11 cellular contexts compared by ENCODE assay signal in genomic region chr10:21406595-21407218, GRCh38.
A peak's percentile ranks its signal among the peaks of the same experiment; 100 is the strongest.
DNase-seq lines count a peak whose midpoint lies in the region; ATAC-seq, FAIRE-seq and TF ChIP-seq lines count a peak whose summit lies in the region.
"Had no signal": no experiment of that assay in that cellular context is flagged by ENCODE, and none has a peak within 500 bp of the region (broad histone marks: within the 10 kb centered on the region; RNA-seq: fewer than 3 reads in every experiment).

No MANE protein-coding gene starts in this region.

- H3K27ac ChIP-seq in A673 (ENCODE audit: low read depth, low read length, poor library complexity, severe bottlenecking) (peak overlapping the region; percentile 70), SK-N-MC (peak overlapping the region; percentile 76), H1 (ENCODE audit: low read depth, low read length) (no peak overlapping the region), right lobe of liver (no peak overlapping the region)
- H3K27ac ChIP-seq: lower lobe of right lung, skin epidermis, suprapubic skin had no signal

- peak overlapping the region; percentile 8 for H3K4ac ChIP-seq in H1 (replicated peaks; ENCODE audit: insufficient read length, low read depth, low read length)

- no peak overlapping the region for H3K23ac ChIP-seq in H1 (ENCODE audit: insufficient read length)

- H3K4me3 ChIP-seq in A673 (ENCODE audit: low read depth, low read length, poor library complexity, severe bottlenecking) (no peak overlapping the region), SK-N-MC (no peak overlapping the region), H1 (ENCODE audit: extremely low read depth in 1 of 4, insufficient read depth in 2 of 4, low read depth in 3 of 4, low read length in 4 of 4) (no peak overlapping the region), right lobe of liver (no peak overlapping the region)
- H3K4me3 ChIP-seq: lower lobe of right lung, skin epidermis, suprapubic skin had no signal

- peaks cover 50% of the 10 kb centered on the region for H3K4me1 ChIP-seq in A673 (ENCODE audit: insufficient read depth, low read length, poor library complexity, severe bottlenecking)
- H3K4me1 ChIP-seq in H1 (replicated peaks in 1 of 4; ENCODE audit: control insufficient read depth in 3 of 4, insufficient read depth in 4 of 4, low read length in 3 of 4), result peaks cover 0 to 16% (median 8%) of the 10 kb centered on the region in 4 experiments; a peak in 5 of 7 replicates
- H3K4me1 ChIP-seq in right lobe of liver, result no peaks in the 10 kb centered on the region
- H3K4me1 ChIP-seq: lower lobe of right lung had no signal

- no peak for TF ChIP-seq EP300 in H1 (IDR thresholded peaks at IDR 0.05; ENCODE audit: borderline replicate concordance in 1 of 2, low read depth in 2 of 2, low read length in 2 of 2)

- no peak overlapping the region for H3K4me2 ChIP-seq in H1 (ENCODE audit: insufficient read depth in 1 of 2, low read depth in 2 of 2, low read length in 2 of 2)

- H2BK5ac ChIP-seq in H1 (ENCODE audit: low read depth, low read length), result peak overlapping the region; percentile 48; the same call in 1 of the 2 replicates

- H3K27me3 ChIP-seq in A673 (replicated peaks; ENCODE audit: insufficient read depth, low read depth, low read length, poor library complexity), result no peaks in the 10 kb centered on the region
- no peaks in the 10 kb centered on the region for H3K27me3 ChIP-seq in H1 (replicated peaks in 1 of 4; ENCODE audit: control insufficient read depth in 3 of 4, extremely low read depth in 1 of 4, insufficient read depth in 3 of 4, low read length in 3 of 4)
- no peaks in the 10 kb centered on the region for H3K27me3 ChIP-seq in right lobe of liver
- H3K27me3 ChIP-seq: suprapubic skin had no signal

- H3K18ac ChIP-seq in H1 (ENCODE audit: extremely low read depth, low read length), result peak overlapping the region; percentile 56; the same call in 1 of the 2 replicates

- POLR2A ChIA-PET in A673 (lab: Charles Lee; ENCODE audit: low non-redundant PET) (no interaction called here), H1 (lab: Charles Lee; ENCODE audit: partially characterized antibody) (interaction anchor here (1.3 kb wide), 1 partner anchor 12 kb away, joined by 5 read pairs; no protein-coding TSS in a partner anchor)

- TF ChIP-seq CTCF in A673 (conservative IDR thresholded peaks at IDR 0.05; ENCODE audit: low read depth, low read length) (no peak), H1 (IDR thresholded peaks at IDR 0.05; ENCODE audit: control extremely low read depth in 1 of 3, insufficient read depth in 1 of 3, low read depth in 1 of 3, low read length in 3 of 3) (no peak), right lobe of liver (IDR thresholded peaks at IDR 0.05) (no peak)

- no peak overlapping the region for H4K91ac ChIP-seq in H1 (replicated peaks; ENCODE audit: insufficient read length, low read length)

- 83% methylated on average over 7 of the region's 7 CpGs; no CpG with 5 or more reads in 1 of the 2 experiments for WGBS in H1 (ENCODE audit: extremely low coverage in 1 of 2, insufficient coverage in 1 of 2, insufficient read length in 1 of 2, insufficient replicate concordance in 2 of 2, low coverage in 1 of 2, low lambda C conversion rate in 2 of 2, missing lambda C conversion rate in 1 of 2), 2 experiments
- WGBS in right lobe of liver (ENCODE audit: insufficient coverage, low coverage, low lambda C conversion rate, missing lambda C conversion rate), result 34% methylated on average over 7 of the region's 7 CpGs

- no peak overlapping the region for H2AK5ac ChIP-seq in H1 (ENCODE audit: low read depth, low read length)

- no peak overlapping the region for H2BK15ac ChIP-seq in H1 (ENCODE audit: low read length)

- no peak overlapping the region for H4K5ac ChIP-seq in H1 (ENCODE audit: insufficient read length, low read depth, low read length)

- no peak overlapping the region for H2AFZ ChIP-seq in H1 (ENCODE audit: low read length)

- peak; percentile 82 for DNase-seq in A673 (ENCODE audit: low spot score)
- no peak for DNase-seq in GM18507 (ENCODE audit: extremely low spot score, insufficient read length, low read depth)
- DNase-seq in SK-N-MC (ENCODE audit: low read depth, low spot score), result no peak
- no peak for DNase-seq in H1 (ENCODE audit: low read depth in 1 of 2, low spot score in 2 of 2)
- no peak for DNase-seq in right lobe of liver
- no peak for DNase-seq in middle frontal gyrus (ENCODE audit: extremely low spot score, low spot score)
- DNase-seq: lower lobe of right lung had no signal

- CTCF ChIA-PET in A673 (lab: Charles Lee), result no interaction called here
- CTCF ChIA-PET in H1 (lab: Charles Lee; ENCODE audit: partially characterized antibody), result interaction anchor here (0.6 to 0.8 kb wide), 2 partner anchors 127 to 128 kb away, joined by 4 read pairs; no protein-coding TSS in a partner anchor

- ATAC-seq in GM18909 (IDR thresholded peaks at IDR 0.05; ENCODE audit: poor library complexity, unreplicated experiment) (no peak), right lobe of liver (no peak), HG03025 (IDR thresholded peaks at IDR 0.05; ENCODE audit: low FRiP score, unreplicated experiment) (no peak)
- ATAC-seq: lower lobe of right lung had no signal

- peak overlapping the region; percentile 29 for H2BK120ac ChIP-seq in H1 (replicated peaks; ENCODE audit: low read depth, low read length)

- no peak overlapping the region for H4K8ac ChIP-seq in H1 (ENCODE audit: extremely low read depth, insufficient read depth, low read length)

- no peak overlapping the region for H3K56ac ChIP-seq in H1 (replicated peaks; ENCODE audit: insufficient read length, low read depth, low read length)

- H2BK20ac ChIP-seq in H1 (ENCODE audit: low read length), result peak overlapping the region; percentile 77; the same call in 1 of the 2 replicates

- FAIRE-seq in GM18507 (lab: Jason Lieb, UNC) (peak; percentile 35), H1 (lab: Jason Lieb, UNC) (no peak)

- 0 out of 2 replicates have a peak, but pooled peaks cover 1% of the 10 kb centered on the region for H3K23me2 ChIP-seq in H1 (ENCODE audit: low read depth, low read length)

- H4K20me1 ChIP-seq in H1 (replicated peaks in 1 of 2; ENCODE audit: control insufficient read depth in 1 of 2, insufficient read depth in 2 of 2, low read length in 2 of 2), result no peaks in the 10 kb centered on the region

- no peak for TF ChIP-seq POLR2A in H1 (IDR thresholded peaks at IDR 0.05; ENCODE audit: control extremely low read depth in 1 of 2, low read depth in 2 of 2, low read length in 2 of 2)
- TF ChIP-seq POLR2A in right lobe of liver (IDR thresholded peaks at IDR 0.05), result no peak

- BruUV-seq in A673 (replicated peaks; lab: Mats Ljungman, UMichigan), result TSS peak; percentile 92

- no peak for TF ChIP-seq RAD21 in H1 (IDR thresholded peaks at IDR 0.05 in 1 of 2, conservative IDR thresholded peaks at IDR 0.05 in 1 of 2; ENCODE audit: low read depth in 2 of 2, low read length in 2 of 2)

- peak overlapping the region; percentile 60; the same call in 1 of the 2 replicates for H2BK12ac ChIP-seq in H1 (ENCODE audit: low read depth, low read length)

- H3K9ac ChIP-seq in SK-N-MC (ENCODE audit: insufficient read length), result no peak overlapping the region
- no peak overlapping the region for H3K9ac ChIP-seq in H1 (replicated peaks in 1 of 4; ENCODE audit: extremely low read depth in 1 of 4, low read depth in 3 of 4, low read length in 3 of 4)

- H3K79me1 ChIP-seq in H1 (ENCODE audit: low read depth, low read length), result no peaks in the 10 kb centered on the region

- H3K9me3 ChIP-seq in A673 (ENCODE audit: low read depth, low read length, poor library complexity, severe bottlenecking) (no peaks in the 10 kb centered on the region), SK-N-MC (ENCODE audit: low read depth, low read length) (no peaks in the 10 kb centered on the region), H1 (ENCODE audit: insufficient read depth in 2 of 2, low read depth in 1 of 2, low read length in 1 of 2) (peaks cover 3 to 5% of the 10 kb centered on the region in 2 experiments; a peak in 1 of 4 replicates), right lobe of liver (no peaks in the 10 kb centered on the region)
- H3K9me3 ChIP-seq: lower lobe of right lung, suprapubic skin had no signal

- no peaks in the 10 kb centered on the region for H3K79me2 ChIP-seq in H1 (ENCODE audit: control insufficient read depth in 1 of 2, insufficient read depth in 2 of 2, low read length in 2 of 2)

- H3K14ac ChIP-seq in H1 (ENCODE audit: insufficient read length), result no peak overlapping the region

- H3K36me3 ChIP-seq in A673 (ENCODE audit: insufficient read depth, low read length, poor library complexity, severe bottlenecking), result no peaks in the 10 kb centered on the region
- no peaks in the 10 kb centered on the region for H3K36me3 ChIP-seq in SK-N-MC (ENCODE audit: insufficient read depth, low read length)
- H3K36me3 ChIP-seq in H1 (ENCODE audit: control insufficient read depth in 2 of 4, insufficient read depth in 4 of 4, low read length in 3 of 4), result no peaks in the 10 kb centered on the region
- no peaks in the 10 kb centered on the region for H3K36me3 ChIP-seq in right lobe of liver
- H3K36me3 ChIP-seq: lower lobe of right lung, suprapubic skin had no signal

- intact Hi-C loops in A673 (cut with micrococcal nuclease; ENCODE audit: unreplicated experiment) (no loop called here), right lobe of liver (cut with DNase I) (no loop called here)

TF ChIP-seq in H1, 55 proteins besides CTCF, POLR2A, EP300 and RAD21:
- TF ChIP-seq PHF8 (conservative IDR thresholded peaks at IDR 0.05; ENCODE audit: low read depth, low read length), result no peak
- no peak for TF ChIP-seq SP1 (IDR thresholded peaks at IDR 0.05; ENCODE audit: low read depth, low read length)
- no peak for TF ChIP-seq JUND (IDR thresholded peaks at IDR 0.05; ENCODE audit: low read length)
- TF ChIP-seq HDAC2 (IDR thresholded peaks at IDR 0.05; ENCODE audit: borderline replicate concordance in 1 of 2, low read depth in 2 of 2, low read length in 2 of 2), result no peak
- TF ChIP-seq SIRT6 (IDR thresholded peaks at IDR 0.05; ENCODE audit: low read length), result no peak
- no peak for TF ChIP-seq CHD2 (IDR thresholded peaks at IDR 0.05; ENCODE audit: low read length)
- no peak for TF ChIP-seq TAF7 (optimal IDR thresholded peaks at IDR 0.05; ENCODE audit: borderline replicate concordance, low read depth, low read length)
- TF ChIP-seq CBX5 (IDR thresholded peaks at IDR 0.05; ENCODE audit: low read depth, low read length), result no peak
- TF ChIP-seq TEAD4 (IDR thresholded peaks at IDR 0.05; ENCODE audit: low read depth, low read length), result no peak
- no peak for TF ChIP-seq BRCA1 (IDR thresholded peaks at IDR 0.05; ENCODE audit: low read depth, low read length)
- TF ChIP-seq SIX5 (IDR thresholded peaks at IDR 0.05; ENCODE audit: low read depth, low read length), result no peak
- TF ChIP-seq CEBPB (IDR thresholded peaks at IDR 0.05; ENCODE audit: low read depth, low read length), result no peak
- TF ChIP-seq FOSL1 (IDR thresholded peaks at IDR 0.05; ENCODE audit: insufficient read depth, low read depth, low read length), result no peak
- TF ChIP-seq SUZ12 (IDR thresholded peaks at IDR 0.05; ENCODE audit: low read length), result no peak
- no peak for TF ChIP-seq GTF2F1 (IDR thresholded peaks at IDR 0.05; ENCODE audit: borderline replicate concordance, low read depth, low read length)
- TF ChIP-seq GABPA (IDR thresholded peaks at IDR 0.05; ENCODE audit: borderline replicate concordance, insufficient read depth, low read length), result no peak

Comparison
In these comparisons a context has a peak if more than half of its experiments do, and no peak if none do; other contexts are left out.
1. H3K27ac ChIP-seq: peak in A673 (single experiment) and SK-N-MC (single experiment); none in H1 (single experiment) and right lobe of liver (0 of 3).